ENCODE assay signal across 11 cellular contexts in the genomic region with DNA sequence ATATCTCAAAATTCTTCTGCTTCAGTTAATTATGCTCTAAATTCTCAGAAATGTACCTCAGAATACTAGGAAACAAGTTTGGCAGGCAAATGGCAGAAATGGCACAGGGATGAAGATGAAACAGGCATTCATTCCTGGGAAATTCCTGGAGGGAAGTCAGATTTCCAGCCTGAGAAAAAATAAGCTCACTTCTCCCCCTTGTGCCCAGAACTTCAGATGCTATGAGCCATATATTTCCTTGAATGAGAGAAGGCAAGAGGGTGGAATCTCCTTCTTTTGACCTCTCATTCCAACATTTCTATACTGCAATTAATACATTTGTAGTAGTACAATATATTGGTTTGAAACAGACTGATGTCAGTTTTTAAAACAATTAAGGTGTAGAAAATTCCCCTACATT. TPM values are rescaled to one million over a fixed set of nuclear protein-coding genes. Genes with fewer than 3 reads are reported as not detected.
DNase-seq lines count a peak whose midpoint lies in the region; ATAC-seq and TF ChIP-seq lines count a peak whose summit lies in the region.
"Had no signal": no experiment of that assay in that cellular context is flagged by ENCODE, and none has a peak within 500 bp of the region (broad histone marks: within the 10 kb centered on the region; RNA-seq: fewer than 3 reads in every experiment).

No MANE protein-coding gene starts in this region.

- peaks cover 16% of the 10 kb centered on the region for H3K79me1 ChIP-seq in mesenchymal stem cell (replicated peaks; ENCODE audit: low read length, poor library complexity, severe bottlenecking)

- no peak overlapping the region for H2AK5ac ChIP-seq in mesenchymal stem cell (ENCODE audit: low read length, severe bottlenecking)

- H2AFZ ChIP-seq in mammary epithelial cell (ENCODE audit: low read depth, low read length) (no peak overlapping the region), mesenchymal stem cell (ENCODE audit: low read depth, low read length) (no peak overlapping the region), Karpas-422 (ENCODE audit: low read length) (no peak overlapping the region)

- H3K14ac ChIP-seq in mesenchymal stem cell (ENCODE audit: low read length in 2 of 2), result no peak overlapping the region

- no peak overlapping the region for H3K27ac Mint-ChIP-seq in activated naive CD8-positive, alpha-beta T cell treated with anti-CD3 and anti-CD28 coated beads, Interleukin-2, amount 50 U/mL, for 24 hours
- H3K27ac Mint-ChIP-seq: effector memory CD8-positive, alpha-beta T cell; T-helper 1 cell treated with Interleukin-12 subunit alpha and Interleukin-12 subunit beta and Interleukin-4 antibody, amounts not matched to agents 30 μg/mL and 1 μg/mL, for 36 hours had no signal

- H4K8ac ChIP-seq in mesenchymal stem cell (ENCODE audit: low read length), result no peak overlapping the region

- TF ChIP-seq CTCF in LNCAP (IDR thresholded peaks at IDR 0.05) (peak; percentile 22; the same call in 1 of the 2 replicates), mammary epithelial cell (conservative IDR thresholded peaks at IDR 0.05 in 1 of 2, IDR thresholded peaks at IDR 0.05 in 1 of 2; ENCODE audit: extremely low read depth in 1 of 2, insufficient read depth in 1 of 2, low read depth in 1 of 2, low read length in 2 of 2) (peak; percentile 24 to 57)

- CTCF ChIA-PET in mammary epithelial cell (lab: Charles Lee; ENCODE audit: low non-redundant PET), result no interaction called here

- no peaks in the 10 kb centered on the region for H3K4me1 ChIP-seq in mammary epithelial cell (ENCODE audit: insufficient read depth, low read length)
- peaks cover 9% of the 10 kb centered on the region for H3K4me1 ChIP-seq in mesenchymal stem cell (ENCODE audit: control insufficient read depth, insufficient read depth, low read depth, low read length)
- no peaks in the 10 kb centered on the region for H3K4me1 ChIP-seq in Karpas-422 (ENCODE audit: low read length)

- H3K4me1 Mint-ChIP-seq in activated naive CD8-positive, alpha-beta T cell treated with anti-CD3 and anti-CD28 coated beads, Interleukin-2, amount 50 U/mL, for 24 hours, result no peaks in the 10 kb centered on the region

- H3K4me2 ChIP-seq in mammary epithelial cell (ENCODE audit: insufficient read depth, low read depth, low read length) (no peak overlapping the region), mesenchymal stem cell (ENCODE audit: low read length, poor library complexity, severe bottlenecking) (no peak overlapping the region), Karpas-422 (ENCODE audit: low read depth, low read length, poor library complexity, severe bottlenecking) (no peak overlapping the region)

- no peak overlapping the region for H3K27ac ChIP-seq in mammary epithelial cell (ENCODE audit: insufficient read depth, low read depth, low read length)
- H3K27ac ChIP-seq in mesenchymal stem cell (ENCODE audit: low read length, poor library complexity, severe bottlenecking), result no peak overlapping the region
- H3K27ac ChIP-seq in Karpas-422 (ENCODE audit: low read length), result no peak overlapping the region

- H4K20me1 ChIP-seq in mammary epithelial cell (ENCODE audit: insufficient read depth, low read length), result no peaks in the 10 kb centered on the region
- no peaks in the 10 kb centered on the region for H4K20me1 ChIP-seq in Karpas-422 (ENCODE audit: insufficient read depth, low read depth, low read length)

- H3K9ac ChIP-seq in mammary epithelial cell (ENCODE audit: insufficient read depth, low read length), result no peak overlapping the region
- H3K9ac ChIP-seq in mesenchymal stem cell (ENCODE audit: low read length), result no peak overlapping the region
- H3K9ac ChIP-seq in Karpas-422 (ENCODE audit: low read length), result no peak overlapping the region

- DNase-seq in COLO829 (ENCODE audit: low spot score), result peak; percentile 28
- no peak for DNase-seq in mammary epithelial cell
- peak; percentile 52 for DNase-seq in mesenchymal stem cell
- no peak for DNase-seq in Karpas-422
- DNase-seq in NCI-H2196 (lab: John Stamatoyannopoulos, UW; ENCODE audit: unreplicated experiment), result no peak
- no peak for DNase-seq in activated naive CD8-positive, alpha-beta T cell treated with anti-CD3 and anti-CD28 coated beads, Interleukin-2, amount 50 U/mL, for 24 hours
- DNase-seq: effector memory CD8-positive, alpha-beta T cell; islet precursor cell had no signal

- H3K36me3 ChIP-seq in mammary epithelial cell (ENCODE audit: insufficient read depth, low read length), result no peaks in the 10 kb centered on the region
- peaks cover 0 to 4% of the 10 kb centered on the region in 2 experiments for H3K36me3 ChIP-seq in mesenchymal stem cell (ENCODE audit: control insufficient read depth in 1 of 2, insufficient read depth in 2 of 2, low read depth in 1 of 2, low read length in 2 of 2)
- no peaks in the 10 kb centered on the region for H3K36me3 ChIP-seq in Karpas-422 (ENCODE audit: insufficient read depth, low read length)

- H3K4me3 ChIP-seq in mammary epithelial cell (replicated peaks in 1 of 3; ENCODE audit: insufficient read depth in 1 of 3, low read depth in 2 of 3, low read length in 3 of 3) (no peak overlapping the region), mesenchymal stem cell (ENCODE audit: insufficient read depth in 1 of 2, low read depth in 1 of 2, low read length in 2 of 2) (no peak overlapping the region), Karpas-422 (ENCODE audit: low read length) (no peak overlapping the region)

- dilution Hi-C loops in mammary epithelial cell (cut with HindIII; ENCODE audit: low sequenced_read_pairs), result no loop called here

- H3K27me3 ChIP-seq in mammary epithelial cell (ENCODE audit: insufficient read depth, low read length) (no peaks in the 10 kb centered on the region), mesenchymal stem cell (ENCODE audit: control insufficient read depth in 1 of 2, insufficient read depth in 1 of 2, low read length in 2 of 2) (no peaks in the 10 kb centered on the region), Karpas-422 (ENCODE audit: low read length) (no peaks in the 10 kb centered on the region)

- no peaks in the 10 kb centered on the region for H3K9me2 ChIP-seq in Karpas-422 (replicated peaks; ENCODE audit: insufficient read depth, low read length)

- H2BK12ac ChIP-seq in mesenchymal stem cell (ENCODE audit: low read length in 2 of 2), result no peak overlapping the region

- no peak overlapping the region for H3K18ac ChIP-seq in mesenchymal stem cell (ENCODE audit: low read depth in 1 of 2, low read length in 2 of 2)

- intact Hi-C loops in mammary epithelial cell (cut with micrococcal nuclease), result loop anchor here (1.0 kb wide), 1 partner anchor 76 kb away; no protein-coding TSS in a partner anchor

- H3K27me3 Mint-ChIP-seq in activated naive CD8-positive, alpha-beta T cell treated with anti-CD3 and anti-CD28 coated beads, Interleukin-2, amount 50 U/mL, for 24 hours, result peaks cover 1% of the 10 kb centered on the region

- H3K36me3 Mint-ChIP-seq in activated naive CD8-positive, alpha-beta T cell treated with anti-CD3 and anti-CD28 coated beads, Interleukin-2, amount 50 U/mL, for 24 hours (ENCODE audit: low read depth), result no peaks in the 10 kb centered on the region

- H2BK15ac ChIP-seq in mesenchymal stem cell (ENCODE audit: low read depth, poor library complexity, severe bottlenecking), result no peak overlapping the region

- BruUV-seq in mammary epithelial cell (replicated peaks; lab: Mats Ljungman, UMichigan), result no TSS peak

- H3K4ac ChIP-seq in mesenchymal stem cell (ENCODE audit: low read depth in 1 of 2, low read length in 2 of 2), result no peak overlapping the region

- H2BK5ac ChIP-seq in mesenchymal stem cell (ENCODE audit: low read depth, low read length, poor library complexity, severe bottlenecking), result no peak overlapping the region

- H3K9me3 ChIP-seq in mammary epithelial cell (replicated peaks; ENCODE audit: insufficient read depth, low read length) (no peaks in the 10 kb centered on the region), mesenchymal stem cell (ENCODE audit: control insufficient read depth, low read length) (peaks cover 4% of the 10 kb centered on the region), Karpas-422 (ENCODE audit: low read length) (no peaks in the 10 kb centered on the region)

- no peak overlapping the region for H4K91ac ChIP-seq in mesenchymal stem cell (ENCODE audit: low read length)

- in situ Hi-C loops in mammary epithelial cell (cut with MboI; ENCODE audit: low sequenced_read_pairs in 2 of 2), result no loop called here

- no peak overlapping the region for H2BK120ac ChIP-seq in mesenchymal stem cell (ENCODE audit: low read depth, low read length)

- peaks cover 9% of the 10 kb centered on the region for H3K9me3 Mint-ChIP-seq in activated naive CD8-positive, alpha-beta T cell treated with anti-CD3 and anti-CD28 coated beads, Interleukin-2, amount 50 U/mL, for 24 hours
- H3K9me3 Mint-ChIP-seq: T-helper 1 cell treated with Interleukin-12 subunit alpha and Interleukin-12 subunit beta and Interleukin-4 antibody, amounts not matched to agents 30 μg/mL and 1 μg/mL, for 36 hours had no signal

- H3K4me3 Mint-ChIP-seq in activated naive CD8-positive, alpha-beta T cell treated with anti-CD3 and anti-CD28 coated beads, Interleukin-2, amount 50 U/mL, for 24 hours, result no peak overlapping the region
- H3K4me3 Mint-ChIP-seq: effector memory CD8-positive, alpha-beta T cell; T-helper 1 cell treated with Interleukin-12 subunit alpha and Interleukin-12 subunit beta and Interleukin-4 antibody, amounts not matched to agents 30 μg/mL and 1 μg/mL, for 36 hours had no signal

- no peak for ATAC-seq in GM18498 (IDR thresholded peaks at IDR 0.05; ENCODE audit: unreplicated experiment)
- no peak for ATAC-seq in activated naive CD8-positive, alpha-beta T cell treated with anti-CD3 and anti-CD28 coated beads, Interleukin-2, amount 50 U/mL, for 24 hours
- ATAC-seq: effector memory CD8-positive, alpha-beta T cell had no signal

- peaks cover 4% of the 10 kb centered on the region for H3K79me2 ChIP-seq in mammary epithelial cell (ENCODE audit: insufficient read depth, low read length)
- no peaks in the 10 kb centered on the region for H3K79me2 ChIP-seq in Karpas-422 (ENCODE audit: low read length)

- no peak overlapping the region for H3K23ac ChIP-seq in mesenchymal stem cell (ENCODE audit: low read length in 2 of 2)

RNA-seq across cellular contexts. Expression of a gene that starts 22.8 kb away (rescaled TPM):
- total RNA-seq in mammary epithelial cell, result 1 to 10 TPM in 1 of 2 donors, under 1 TPM in 1; 0.50 to 4.1 TPM
- polyA plus RNA-seq in mammary epithelial cell, result 3.4 TPM
- polyA minus RNA-seq in mammary epithelial cell, result 5.3 TPM
- 15.7 TPM for polyA plus RNA-seq in mesenchymal stem cell (2013, experiment 1 of 2)
- 15.0 TPM for polyA plus RNA-seq in mesenchymal stem cell (2013, experiment 2 of 2)
- total RNA-seq in Karpas-422 (2014; rRNA removed; shearing (Covaris generic); ENCODE audit: low replicate concordance), result 0.04 TPM in 1 of 2 replicates, not detected in the other

Comparison
In these comparisons a context has a peak if more than half of its experiments do, and no peak if none do; other contexts are left out.
1. DNase-seq: peak in COLO829 (single experiment) and mesenchymal stem cell (single experiment); none in mammary epithelial cell (single experiment), Karpas-422 (single experiment), NCI-H2196 (single experiment) and activated naive CD8-positive, alpha-beta T cell treated with anti-CD3 and anti-CD28 coated beads, Interleukin-2, amount 50 U/mL, for 24 hours (single experiment).